In the genomic region with DNA sequence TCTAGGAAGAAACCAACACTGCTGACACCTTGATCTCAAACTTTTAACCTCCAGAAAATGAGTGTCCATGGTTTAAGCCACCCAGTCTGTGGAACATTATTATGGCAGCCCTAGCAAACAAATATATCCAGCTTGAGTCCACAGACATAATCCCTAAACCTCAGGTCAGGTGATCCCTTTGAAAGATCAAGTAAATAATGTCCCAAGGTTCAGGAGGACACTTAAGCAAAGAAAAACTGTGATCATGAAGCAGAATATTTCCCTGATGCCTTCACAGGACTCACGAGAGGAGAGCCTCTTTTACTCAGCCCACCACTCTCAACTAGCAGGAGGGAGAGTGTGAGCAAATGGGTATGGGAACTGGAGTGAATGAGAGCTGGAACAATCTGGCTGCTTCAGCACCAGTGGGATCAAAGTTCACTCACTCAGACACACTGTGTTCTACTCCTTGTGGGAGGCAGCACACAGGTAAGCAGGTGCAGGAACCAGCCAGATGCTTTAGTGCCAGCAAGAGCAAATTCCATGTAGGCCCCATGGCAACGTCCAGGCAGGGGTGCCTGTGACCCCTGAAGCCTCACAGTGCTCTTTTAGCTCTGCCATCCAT, we compare ENCODE assay signal across 24 cellular contexts.
"Had no signal": no experiment of that assay in that cellular context is flagged by ENCODE, and none has a peak within 500 bp of the region (broad histone marks: within the 10 kb centered on the region; RNA-seq: fewer than 3 reads in every experiment).

No MANE protein-coding gene starts in this region.

- DNase-seq: activated CD4-positive, alpha-beta memory T cell treated with anti-CD3 and anti-CD28 coated beads for 36 hours; activated CD4-positive, alpha-beta T cell treated with anti-CD3 and anti-CD28 coated beads, Interleukin-2, amount 10 ng/mL, durations not matched to agents 7 days and 5 days; activated CD4-positive, CD25-positive, alpha-beta regulatory T cell; activated CD8-positive, alpha-beta memory T cell treated with anti-CD3 and anti-CD28 coated beads for 24 hours; activated effector memory CD4-positive, alpha-beta T cell treated with anti-CD3 and anti-CD28 coated beads, Interleukin-2, amount 50 U/mL, for 16 hours; activated naive CD4-positive, alpha-beta T cell treated with Interleukin-2 at 50 U/mL for 16 hours; activated T-cell treated with anti-CD3 and anti-CD28 coated beads, Interleukin-2, amount 50 U/mL, for 4 hours; amygdala; brain microvascular endothelial cell; Karpas-422; MM.1S; NCI-H1105; NCI-H1436; NCI-H1694 treated with DMSO at 0.1 percent for 48 hours; NCI-H2029 treated with DMSO at 0.1 percent for 48 hours; NCI-H446; NCI-H524 treated with DMSO at 0.1 percent for 48 hours; NCI-H774; SIG-M5; T-helper 17 cell; T-helper 9 cell had no signal

- FAIRE-seq: astrocyte had no signal

- ATAC-seq: activated naive CD4-positive, alpha-beta T cell treated with anti-CD3 and anti-CD28 coated beads, Interleukin-2, amount 50 U/mL, for 72 hours; activated T-cell treated with anti-CD3 and anti-CD28 coated beads, Interleukin-2, amount 50 U/mL, for 4 hours; T-helper 17 cell had no signal

- H3K27ac ChIP-seq: brain microvascular endothelial cell, cardiac muscle cell had no signal

- H3K27me3 ChIP-seq: brain microvascular endothelial cell, cardiac muscle cell had no signal

- H3K36me3 ChIP-seq: brain microvascular endothelial cell, cardiac muscle cell had no signal

- H3K4me3 ChIP-seq: cardiac muscle cell had no signal
